ENCODE assay signal across 8 cellular contexts in genomic region chr2:55692740-55693139, GRCh38. TPM values are rescaled to one million over a fixed set of nuclear protein-coding genes. Genes with fewer than 3 reads are reported as not detected.
DNase-seq lines count a peak whose midpoint lies in the region; FAIRE-seq and TF ChIP-seq lines count a peak whose summit lies in the region.
"Not testable (repeated sequence)": the region's sequence is repeated elsewhere in the genome, so short reads cannot be mapped to it uniquely, and the experiment has no call there.

No MANE protein-coding gene starts in this region.

- peak; percentile 81 for FAIRE-seq in keratinocyte (lab: Jason Lieb, UNC)

- H3K4me3 Mint-ChIP-seq in activated T-helper 2 cell treated with anti-CD3 and anti-CD28 coated beads, Interferon-gamma antibody, Interleukin-2, Interleukin-4, amounts not matched to agents 10 μg/mL and 5 μg/mL and 100 μg/mL, durations not matched to agents 14 hours and 24 hours and 36 hours (ENCODE audit: low read depth), result peak overlapping the region; percentile 92
- H3K4me3 Mint-ChIP-seq in osteocyte (ENCODE audit: unreplicated experiment), result peak overlapping the region; percentile 87
- peak overlapping the region; percentile 99 for H3K4me3 Mint-ChIP-seq in type B pancreatic cell

- H3K27ac ChIP-seq in OCI-LY3 (ENCODE audit: low read length), result not testable (repeated sequence)
- peak overlapping the region; percentile 70 for H3K27ac ChIP-seq in keratinocyte (ENCODE audit: control insufficient read depth, insufficient read depth, low read length)

- H3K36me3 Mint-ChIP-seq in activated T-helper 2 cell treated with anti-CD3 and anti-CD28 coated beads, Interferon-gamma antibody, Interleukin-2, Interleukin-4, amounts not matched to agents 10 μg/mL and 5 μg/mL and 100 μg/mL, durations not matched to agents 14 hours and 24 hours and 36 hours (ENCODE audit: low read depth), result peaks cover 42% of the 10 kb centered on the region
- H3K36me3 Mint-ChIP-seq in osteocyte (ENCODE audit: unreplicated experiment); type B pancreatic cell: not testable (repeated sequence)

- peak overlapping the region; percentile 68; the same call in 1 of the 2 replicates for H3K9ac ChIP-seq in OCI-LY3 (ENCODE audit: low read length)
- H3K9ac ChIP-seq in endocrine pancreas (ENCODE audit: control insufficient read depth, insufficient read depth, low read length), result not testable (repeated sequence)
- peak overlapping the region; percentile 88 for H3K9ac ChIP-seq in keratinocyte (ENCODE audit: control insufficient read depth, extremely low read depth, insufficient read depth, low read length)

- peak overlapping the region; percentile 80 for H3K27ac Mint-ChIP-seq in activated T-helper 2 cell treated with anti-CD3 and anti-CD28 coated beads, Interferon-gamma antibody, Interleukin-2, Interleukin-4, amounts not matched to agents 10 μg/mL and 5 μg/mL and 100 μg/mL, durations not matched to agents 14 hours and 24 hours and 36 hours
- not testable (repeated sequence) for H3K27ac Mint-ChIP-seq in osteocyte (ENCODE audit: unreplicated experiment)
- H3K27ac Mint-ChIP-seq in type B pancreatic cell, result peak overlapping the region; percentile 92

- not testable (repeated sequence) for H3K9me3 ChIP-seq in HAP-1; OCI-LY3 (ENCODE audit: insufficient read depth, low read length); endocrine pancreas (ENCODE audit: control insufficient read depth, low read length); keratinocyte (ENCODE audit: control insufficient read depth, low read depth, low read length)

- H3K4me1 ChIP-seq in HAP-1 (peaks cover 20% of the 10 kb centered on the region), OCI-LY3 (ENCODE audit: low read length) (peaks cover 13% of the 10 kb centered on the region)
- not testable (repeated sequence) for H3K4me1 ChIP-seq in endocrine pancreas (ENCODE audit: control insufficient read depth, insufficient read depth, low read length); keratinocyte (ENCODE audit: control insufficient read depth, extremely low read depth, insufficient read depth, low read length)

- H3K4me3 ChIP-seq in HAP-1, result peak overlapping the region; percentile 81
- H3K4me3 ChIP-seq in OCI-LY3 (ENCODE audit: low read length), result peak overlapping the region; percentile 80
- peak overlapping the region; percentile 36 for H3K4me3 ChIP-seq in endocrine pancreas (ENCODE audit: control insufficient read depth, insufficient read depth, low read length)
- peak overlapping the region; percentile 74 to 98 (median 83) for H3K4me3 ChIP-seq in keratinocyte (ENCODE audit: control insufficient read depth in 2 of 3, extremely low read depth in 1 of 3, insufficient read depth in 2 of 3, low read depth in 1 of 3, low read length in 3 of 3)

- peaks cover 30% of the 10 kb centered on the region for H3K4me1 Mint-ChIP-seq in activated T-helper 2 cell treated with anti-CD3 and anti-CD28 coated beads, Interferon-gamma antibody, Interleukin-2, Interleukin-4, amounts not matched to agents 10 μg/mL and 5 μg/mL and 100 μg/mL, durations not matched to agents 14 hours and 24 hours and 36 hours (ENCODE audit: low read depth)
- H3K4me1 Mint-ChIP-seq in osteocyte (ENCODE audit: unreplicated experiment), result peaks cover 12% of the 10 kb centered on the region
- peaks cover 15% of the 10 kb centered on the region for H3K4me1 Mint-ChIP-seq in type B pancreatic cell (ENCODE audit: unreplicated experiment)

- H4K20me1 ChIP-seq in OCI-LY3 (ENCODE audit: insufficient read depth, low read length); keratinocyte (ENCODE audit: control insufficient read depth, extremely low read depth, insufficient read depth, low read length): not testable (repeated sequence)

- H3K9me1 ChIP-seq in keratinocyte (ENCODE audit: control insufficient read depth, extremely low read depth, insufficient read depth, low read length), result not testable (repeated sequence)

- in situ Hi-C loops in HAP-1 (cut with MboI; ENCODE audit: low sequenced_read_pairs), result not testable (repeated sequence)

- dilution Hi-C loops in keratinocyte (cut with MboI; ENCODE audit: extremely low pct_ligation_motif_present, low sequenced_read_pairs), result not testable (repeated sequence)

- H2AFZ ChIP-seq in OCI-LY3 (ENCODE audit: low read depth, low read length); keratinocyte (ENCODE audit: control insufficient read depth, low read length): not testable (repeated sequence)

- not testable (repeated sequence) for TF ChIP-seq CTCF in OCI-LY3 (IDR thresholded peaks at IDR 0.05; ENCODE audit: low read depth, low read length); keratinocyte (optimal IDR thresholded peaks at IDR 0.05 in 1 of 3, IDR thresholded peaks at IDR 0.05 in 1 of 3, conservative IDR thresholded peaks at IDR 0.05 in 1 of 3; ENCODE audit: extremely low read depth in 1 of 3, insufficient read depth in 2 of 3, low read length in 3 of 3); osteocyte (IDR thresholded peaks at IDR 0.05); type B pancreatic cell (conservative IDR thresholded peaks at IDR 0.05)

- peaks cover 23% of the 10 kb centered on the region for H3K36me3 ChIP-seq in HAP-1 (replicated peaks)
- peaks cover 26% of the 10 kb centered on the region for H3K36me3 ChIP-seq in OCI-LY3 (replicated peaks; ENCODE audit: low read depth, low read length)
- not testable (repeated sequence) for H3K36me3 ChIP-seq in endocrine pancreas (ENCODE audit: control insufficient read depth, insufficient read depth, low read length)
- H3K36me3 ChIP-seq in keratinocyte (ENCODE audit: control insufficient read depth in 2 of 2, extremely low read depth in 1 of 2, insufficient read depth in 2 of 2, low read length in 2 of 2), result peaks cover 0 to 11% of the 10 kb centered on the region in 2 experiments

- H3K27me3 Mint-ChIP-seq in activated T-helper 2 cell treated with anti-CD3 and anti-CD28 coated beads, Interferon-gamma antibody, Interleukin-2, Interleukin-4, amounts not matched to agents 10 μg/mL and 5 μg/mL and 100 μg/mL, durations not matched to agents 14 hours and 24 hours and 36 hours (ENCODE audit: low read depth); osteocyte (ENCODE audit: unreplicated experiment); type B pancreatic cell: not testable (repeated sequence)

- peaks cover 62% of the 10 kb centered on the region for H3K79me2 ChIP-seq in OCI-LY3 (ENCODE audit: low read length)
- H3K79me2 ChIP-seq in keratinocyte (ENCODE audit: control insufficient read depth, insufficient read depth, low read length), result peaks cover 58% of the 10 kb centered on the region

- not testable (repeated sequence) for H3K9me3 Mint-ChIP-seq in activated T-helper 2 cell treated with anti-CD3 and anti-CD28 coated beads, Interferon-gamma antibody, Interleukin-2, Interleukin-4, amounts not matched to agents 10 μg/mL and 5 μg/mL and 100 μg/mL, durations not matched to agents 14 hours and 24 hours and 36 hours; osteocyte (ENCODE audit: unreplicated experiment); type B pancreatic cell

- peak overlapping the region; percentile 67 for H3K4me2 ChIP-seq in OCI-LY3 (ENCODE audit: low read length)
- peak overlapping the region; percentile 83 for H3K4me2 ChIP-seq in keratinocyte (ENCODE audit: control insufficient read depth, extremely low read depth, insufficient read depth, low read depth, low read length)

- H3K27me3 ChIP-seq in HAP-1 (ENCODE audit: low read depth); OCI-LY3 (ENCODE audit: low read depth, low read length); endocrine pancreas (ENCODE audit: control insufficient read depth, insufficient read depth, low read length); keratinocyte (ENCODE audit: control insufficient read depth, extremely low read depth, insufficient read depth, low read length): not testable (repeated sequence)

- DNase-seq in ELR (ENCODE audit: low read depth), result peak; percentile 3
- not testable (repeated sequence) for DNase-seq in HAP-1 (ENCODE audit: low spot score in 2 of 2); activated T-helper 2 cell treated with anti-CD3 and anti-CD28 coated beads, Interferon-gamma antibody, Interleukin-2, Interleukin-4, amounts not matched to agents 10 μg/mL and 5 μg/mL and 100 μg/mL, durations not matched to agents 14 hours and 24 hours and 36 hours (ENCODE audit: low spot score); keratinocyte (ENCODE audit: low read depth, low spot score); osteocyte (ENCODE audit: extremely low spot score, unreplicated experiment); type B pancreatic cell (ENCODE audit: extremely low spot score, unreplicated experiment)

- intact Hi-C loops in activated T-helper 2 cell treated with anti-CD3 and anti-CD28 coated beads, Interferon-gamma antibody, Interleukin-2, Interleukin-4, amounts not matched to agents 10 μg/mL and 5 μg/mL and 100 μg/mL, durations not matched to agents 14 hours and 24 hours and 36 hours (cut with micrococcal nuclease), result loop anchor here (1.0 to 10.0 kb wide), 3 partner anchors 75 to 408 kb away; partner anchors contain the start of genes CFAP36 and PPP4R3B

RNA-seq across cellular contexts. Expression of gene PNPT1, which starts 0.9 kb away (rescaled TPM):
- total RNA-seq in activated T-helper 2 cell treated with anti-CD3 and anti-CD28 coated beads, Interferon-gamma antibody, Interleukin-2, Interleukin-4, amounts not matched to agents 10 μg/mL and 5 μg/mL and 100 μg/mL, durations not matched to agents 14 hours and 24 hours and 36 hours, result 53.5 and 54.3 TPM in 2 replicates
- 16.8 to 36.1 TPM (median 20.2 TPM) in 3 replicates for polyA plus RNA-seq in keratinocyte
- polyA plus RNA-seq in keratinocyte (2011; ENCODE audit: low read depth), result 15.2 TPM
- polyA plus RNA-seq in keratinocyte (2011; cell fraction: cytosol; rRNA removed), result 9.2 and 18.7 TPM in 2 replicates
- polyA plus RNA-seq in keratinocyte (2011; cell fraction: nucleus; rRNA removed), result 23.6 and 31.5 TPM in 2 replicates
- polyA plus RNA-seq in keratinocyte (2012; ENCODE audit: low replicate concordance), result 12.6 and 27.1 TPM in 2 replicates
- 10.4 to 20.5 TPM (median 11.8 TPM) in 3 replicates for polyA minus RNA-seq in keratinocyte
- polyA minus RNA-seq in keratinocyte (2011; cell fraction: cytosol; rRNA and poly(A)+ RNA removed), result 24.2 TPM
- polyA minus RNA-seq in keratinocyte (2011; cell fraction: nucleus; rRNA and poly(A)+ RNA removed), result 10.9 and 21.0 TPM in 2 replicates
- total RNA-seq in osteocyte (17.8 and 28.8 TPM in 2 replicates), type B pancreatic cell (ENCODE audit: low replicate concordance) (21.6 and 29.0 TPM in 2 replicates)
